In the genomic region with DNA sequence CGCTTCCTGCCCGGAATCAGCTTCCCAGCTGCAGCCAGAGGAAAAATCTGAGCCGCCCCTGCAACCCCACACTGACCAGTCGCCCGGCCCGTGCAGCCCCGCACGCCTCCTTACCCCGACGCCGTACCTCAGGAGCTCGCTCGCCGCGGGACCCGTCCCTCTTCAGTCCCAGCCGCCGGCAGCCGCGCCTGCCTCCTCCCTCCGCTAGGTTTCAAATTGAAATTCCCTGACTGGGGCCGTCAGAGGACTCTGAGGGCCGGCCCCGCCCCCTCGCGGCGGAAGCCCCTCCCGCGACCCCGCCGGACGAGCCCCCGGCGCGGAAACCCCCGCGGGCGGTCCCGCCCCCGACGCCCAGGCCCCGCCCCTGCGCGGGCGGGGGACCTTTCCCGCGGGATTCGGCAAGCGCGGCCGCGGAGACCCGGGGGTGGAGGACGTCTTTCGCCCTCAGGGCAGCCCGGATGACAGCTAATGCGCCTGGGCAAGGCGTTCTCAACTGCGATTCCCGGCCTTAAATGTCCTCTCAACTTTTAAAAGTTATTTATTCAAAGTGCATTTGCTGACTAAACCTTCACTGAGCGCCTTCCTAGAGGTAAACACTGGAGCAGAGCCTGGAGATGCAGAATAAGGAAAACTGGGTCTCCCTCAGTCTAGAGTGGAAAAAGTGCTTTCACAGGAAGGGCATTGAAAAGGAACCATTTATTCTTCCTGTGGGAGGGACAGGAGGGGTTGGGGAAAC, we compare ENCODE assay signal across 8 cellular contexts. TPM values are rescaled to one million over a fixed set of nuclear protein-coding genes. Genes with fewer than 3 reads are reported as not detected.
A peak's percentile ranks its signal among the peaks of the same experiment; 100 is the strongest.
DNase-seq lines count a peak whose midpoint lies in the region; ATAC-seq and TF ChIP-seq lines count a peak whose summit lies in the region.

A gene (minus strand): TSS at position 218 of the 736 bp plus-strand sequence. CDS start 106,760 bp downstream, outside the sequence.

- peak within 1 kb of the TSS; percentile 95 for H3K4me2 ChIP-seq in GM23248 (ENCODE audit: unreplicated experiment)

- peak within 1 kb of the TSS; percentile 83 for H3K27ac ChIP-seq in GM23248
- peak within 1 kb of the TSS; percentile 73 for H3K27ac ChIP-seq in right cardiac atrium (ENCODE audit: low read length)
- peak within 1 kb of the TSS; percentile 89 for H3K27ac ChIP-seq in rectal smooth muscle tissue (ENCODE audit: low read depth, low read length)
- peak within 1 kb of the TSS; percentile 91 for H3K27ac ChIP-seq in vagina

- peaks cover 6% of the 10 kb centered on the region for H3K4me1 ChIP-seq in ES-I3 (ENCODE audit: insufficient read depth, low read length)
- H3K4me1 ChIP-seq in GM23248 (ENCODE audit: insufficient read depth), result peaks cover 26% of the 10 kb centered on the region
- H3K4me1 ChIP-seq in right cardiac atrium (ENCODE audit: control insufficient read depth, insufficient read depth, low read length), result no peaks in the 10 kb centered on the region
- H3K4me1 ChIP-seq in rectal smooth muscle tissue (ENCODE audit: control insufficient read depth, insufficient read depth, low read length), result peaks cover 3% of the 10 kb centered on the region
- peaks cover 14% of the 10 kb centered on the region for H3K4me1 ChIP-seq in vagina

- no peaks in the 10 kb centered on the region for H3K9me2 ChIP-seq in GM23248 (ENCODE audit: insufficient read depth)

- DNase-seq in GM23248 (peak; percentile 96), LHCN-M2 (ENCODE audit: low read depth) (peak; percentile 83), anterior cingulate cortex (lab: John Stamatoyannopoulos, UW) (peak in 57 of 58 donors; percentile 26 to 92 (median 83)), right cardiac atrium (peak; percentile 90 to 97 (median 96)), vagina (ENCODE audit: extremely low spot score in 2 of 2) (no peak)

- H3F3A ChIP-seq in GM23248 (ENCODE audit: insufficient read depth), result peaks cover 39% of the 10 kb centered on the region

- TF ChIP-seq CTCF in vagina (IDR thresholded peaks at IDR 0.05), result no peak

- peak; percentile 98 to 99 for ATAC-seq in right cardiac atrium

- intact Hi-C loops in T-helper 2 cell treated with Interferon-gamma antibody and Interleukin-4, amounts not matched to agents 100 ng/mL and 5 ng/mL, for 36 hours (cut with micrococcal nuclease), result loop anchor here (5.0 kb wide), 3 partner anchors 74 to 564 kb away; a partner anchor contains a TSS
- intact Hi-C loops in right cardiac atrium (cut with DNase I) (loop anchor here in 2 of 4 donors (5.0 kb wide), 2 partner anchors 51 to 176 kb away; no protein-coding TSS in a partner anchor), vagina (cut with DNase I) (loop anchor here (5.0 kb wide), 1 partner anchor 176 kb away; no protein-coding TSS in a partner anchor)

- H4K20me1 ChIP-seq in GM23248 (ENCODE audit: insufficient read depth), result no peaks in the 10 kb centered on the region

- peak within 1 kb of the TSS; percentile 98 for H2AFZ ChIP-seq in GM23248

- TF ChIP-seq POLR2A in vagina (IDR thresholded peaks at IDR 0.05), result peak; percentile 78 to 87

- H3K4me3 ChIP-seq in GM23248 (peak within 1 kb of the TSS; percentile 87), right cardiac atrium (ENCODE audit: low read length) (peak within 1 kb of the TSS; percentile 92), rectal smooth muscle tissue (ENCODE audit: low read length) (peak within 1 kb of the TSS; percentile 81), vagina (peak within 1 kb of the TSS; percentile 77 to 99)

- no peaks in the 10 kb centered on the region for H3K9me3 ChIP-seq in ES-I3 (ENCODE audit: control insufficient read depth, insufficient read depth, low read length)
- no peaks in the 10 kb centered on the region for H3K9me3 ChIP-seq in GM23248 (ENCODE audit: low read depth)
- H3K9me3 ChIP-seq in right cardiac atrium (ENCODE audit: control insufficient read depth, low read length), result no peaks in the 10 kb centered on the region
- no peaks in the 10 kb centered on the region for H3K9me3 ChIP-seq in vagina

- no peaks in the 10 kb centered on the region for H3K27me3 ChIP-seq in GM23248 (replicated peaks; ENCODE audit: insufficient read depth)
- no peaks in the 10 kb centered on the region for H3K27me3 ChIP-seq in right cardiac atrium (ENCODE audit: control insufficient read depth, insufficient read depth)
- no peaks in the 10 kb centered on the region for H3K27me3 ChIP-seq in rectal smooth muscle tissue (ENCODE audit: control insufficient read depth, insufficient read depth, low read length)
- H3K27me3 ChIP-seq in vagina, result no peaks in the 10 kb centered on the region

- peaks cover 18% of the 10 kb centered on the region for H3K79me2 ChIP-seq in GM23248 (ENCODE audit: insufficient read depth)

- in situ Hi-C loops in GM23248 (cut with MboI), result no loop called here

- no peaks in the 10 kb centered on the region for H3K36me3 ChIP-seq in ES-I3 (ENCODE audit: insufficient read depth, low read length)
- H3K36me3 ChIP-seq in GM23248 (ENCODE audit: low read depth), result no peaks in the 10 kb centered on the region
- H3K36me3 ChIP-seq in rectal smooth muscle tissue (ENCODE audit: control insufficient read depth, insufficient read depth, low read length), result no peaks in the 10 kb centered on the region
- no peaks in the 10 kb centered on the region for H3K36me3 ChIP-seq in vagina

- 0 to 1% methylated on average over 37 to 58 of the region's 61 CpGs for WGBS in GM23248 (ENCODE audit: low coverage in 1 of 2, low lambda C conversion rate in 2 of 2, missing lambda C conversion rate in 2 of 2), 2 experiments
- WGBS in right cardiac atrium, result under 1% methylated on average over 61 of the region's 61 CpGs

- H3K9ac ChIP-seq in ES-I3 (ENCODE audit: low read depth, low read length), result peak within 1 kb of the TSS; percentile 68
- peak within 1 kb of the TSS; percentile 82 for H3K9ac ChIP-seq in GM23248
- H3K9ac ChIP-seq in rectal smooth muscle tissue (ENCODE audit: low read length), result peak within 1 kb of the TSS; percentile 36

RNA-seq across cellular contexts. Expression of the gene that starts here (rescaled TPM):
- 23.2 and 31.9 TPM in 2 replicates for total RNA-seq in GM23248 (2014; rRNA removed; shearing (Covaris generic))
- polyA plus RNA-seq in GM23248 (2016; fragmentation: Nextera tagmentation; extraction: Ambion mirVana), result 27.8 and 31.3 TPM in 2 replicates
- 18.1 and 26.2 TPM in 2 replicates for total RNA-seq in LHCN-M2 (2014; rRNA removed)
- polyA plus RNA-seq in LHCN-M2 (2012), result 28.0 TPM
- 17.7 and 20.5 TPM in 2 replicates for total RNA-seq in T-helper 2 cell treated with Interferon-gamma antibody and Interleukin-4, amounts not matched to agents 100 ng/mL and 5 ng/mL, for 36 hours
- 100 to 1,000 TPM in 3 of 4 donors, 10 to 100 TPM in 1; 95.3 to 120 (median 107) TPM for total RNA-seq in right cardiac atrium
- polyA plus RNA-seq in right cardiac atrium, result 30.2 TPM
- total RNA-seq in vagina, result 96.7 TPM

Comparison
In these comparisons a context has a peak if more than half of its experiments do, and no peak if none do; other contexts are left out.
1. DNase-seq: peak in GM23248 (single experiment), LHCN-M2 (single experiment), anterior cingulate cortex (57 of 58) and right cardiac atrium (3 of 3); none in vagina (0 of 2).
2. Peak in every context shown above with its lines, with median percentiles within 50 percentile points of each other: H3K9ac ChIP-seq, H3K27ac ChIP-seq and H3K4me3 ChIP-seq.